In genomic region chr6:35067234-35067633, GRCh38 we compare ENCODE assay signal across 1 cellular context.
TF ChIP-seq lines count a peak whose summit lies in the region.

No MANE protein-coding gene starts in this region.

TF ChIP-seq in H1, 55 proteins besides CTCF, POLR2A, EP300 and RAD21:
- TF ChIP-seq SP2 (IDR thresholded peaks at IDR 0.05; ENCODE audit: low read length) (no peak), SAP30 (IDR thresholded peaks at IDR 0.05; ENCODE audit: insufficient read depth, insufficient replicate concordance, low read length) (no peak)
